Comparison of ENCODE assay signal across 2 cellular contexts in the genomic region with DNA sequence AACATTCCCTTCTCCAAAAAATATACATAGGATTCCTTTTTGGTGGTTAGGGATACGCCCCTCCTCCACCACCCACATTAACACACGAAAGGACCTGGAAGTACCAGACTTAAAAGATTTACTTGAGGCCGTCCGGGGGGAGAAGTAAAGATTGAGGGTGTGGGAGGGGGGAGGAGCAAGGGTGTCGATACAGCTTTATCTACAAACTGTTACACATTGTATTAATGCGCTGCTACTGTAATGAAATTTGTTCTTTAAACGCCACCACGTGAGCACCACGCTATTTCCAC.
TF ChIP-seq lines count a peak whose summit lies in the region.

No MANE protein-coding gene starts in this region.

TF ChIP-seq in IMR-90, 13 proteins besides CTCF, POLR2A, EP300 and RAD21:
- TF ChIP-seq CHD1 (IDR thresholded peaks at IDR 0.05; ENCODE audit: low read depth, low read length) = no peak
- no peak for TF ChIP-seq FOS (IDR thresholded peaks at IDR 0.05; ENCODE audit: low read depth, low read length)
- no peak for TF ChIP-seq MAZ (IDR thresholded peaks at IDR 0.05; ENCODE audit: borderline replicate concordance, low read depth, low read length)
- TF ChIP-seq USF2 (IDR thresholded peaks at IDR 0.05; ENCODE audit: low read depth, low read length) = peak; percentile 60; the same call in 1 of the 2 replicates

TF ChIP-seq in GM12878, 131 proteins besides CTCF, POLR2A, EP300 and RAD21:
- 0 out of 2 replicates have a peak, but pooled peaks have one; percentile 18 for TF ChIP-seq NFIC (IDR thresholded peaks at IDR 0.05; ENCODE audit: low read depth, low read length)
- no peak for TF ChIP-seq CHD2 (IDR thresholded peaks at IDR 0.05; ENCODE audit: borderline replicate concordance, low read depth, low read length)
- no peak for TF ChIP-seq RELA (IDR thresholded peaks at IDR 0.05; ENCODE audit: borderline replicate concordance, partially characterized antibody)
